Comparison of ENCODE assay signal across 21 cellular contexts in the genomic region with DNA sequence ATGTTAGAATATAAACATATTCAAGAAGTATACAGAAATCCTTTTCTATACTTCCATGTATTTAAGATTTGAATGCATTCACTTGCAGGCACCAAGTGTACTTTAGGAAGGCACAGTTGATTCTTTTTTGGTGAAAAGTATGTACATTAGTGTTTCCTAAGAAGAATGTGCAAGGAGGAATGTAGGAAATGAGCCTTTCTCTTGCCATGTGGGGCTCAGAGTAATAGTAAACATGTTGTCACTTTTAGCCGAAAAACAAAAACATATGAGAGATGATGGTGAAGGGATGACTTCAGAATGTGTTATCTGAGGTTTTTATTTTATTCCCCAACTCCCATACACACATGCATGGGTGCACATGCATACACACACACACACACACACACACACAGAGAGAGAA.
"Had no signal": no experiment of that assay in that cellular context is flagged by ENCODE, and none has a peak within 500 bp of the region (broad histone marks: within the 10 kb centered on the region; RNA-seq: fewer than 3 reads in every experiment).

No MANE protein-coding gene starts in this region.

- DNase-seq: IMR-90, Karpas-422, KG1, MM.1S, NCI-H1092 treated with DMSO at 0.1 percent for 48 hours, NCI-H1436, NCI-H187, NCI-H2029, NCI-H2081 treated with DMSO at 0.1 percent for 48 hours, NCI-H2171, NCI-H226, NCI-H446, NCI-H510A, NCI-H524 treated with DMSO at 0.1 percent for 48 hours, NCI-H69, NCI-H774, RPMI8226, SHP77 had no signal

- FAIRE-seq: HepG2, RCC 7860 had no signal

- ATAC-seq: HepG2, SK-N-SH treated with all-trans-retinoic acid at 6 μM for 48 hours had no signal
